In genomic region chr7:36019966-36020365, GRCh38 we compare ENCODE assay signal across 24 cellular contexts.
"Had no signal": no experiment of that assay in that cellular context is flagged by ENCODE, and none has a peak within 500 bp of the region (broad histone marks: within the 10 kb centered on the region; RNA-seq: fewer than 3 reads in every experiment).

No MANE protein-coding gene starts in this region.

- H3K4me1 ChIP-seq: pancreas, right atrium auricular region, suprapubic skin had no signal

- H3K27ac ChIP-seq: dorsolateral prefrontal cortex, epithelial cell of prostate, heart left ventricle, hepatocyte, neural progenitor cell, pancreas, right atrium auricular region, skin epidermis, suprapubic skin had no signal

- H3K36me3 ChIP-seq: gastroesophageal sphincter, heart left ventricle, neural progenitor cell, pancreas, right atrium auricular region, suprapubic skin had no signal

- H3K9me3 ChIP-seq: gastroesophageal sphincter, heart left ventricle, pancreas, right atrium auricular region, suprapubic skin had no signal

- H2AFZ ChIP-seq: hepatocyte, neural progenitor cell had no signal

- ATAC-seq: esophagus mucosa, gastroesophageal sphincter, left lobe of liver, natural killer cell, pancreas had no signal

- H3K27me3 ChIP-seq: dorsolateral prefrontal cortex, gastroesophageal sphincter, heart left ventricle, hepatocyte, neural progenitor cell, pancreas, right atrium auricular region, suprapubic skin had no signal

- H3K79me2 ChIP-seq: hepatocyte had no signal

- H3K9ac ChIP-seq: neural progenitor cell had no signal

- H3K4me3 ChIP-seq: dorsolateral prefrontal cortex, gastroesophageal sphincter, heart left ventricle, hepatocyte, lung, neural progenitor cell, pancreas, right atrium auricular region, skin epidermis, suprapubic skin had no signal

- DNase-seq: caudate nucleus; cerebellar nuclear complex; dorsolateral prefrontal cortex; effector CD4-positive, alpha-beta T cell; foreskin fibroblast; heart left ventricle; natural killer cell; pancreas; stimulated activated CD4-positive, alpha-beta T cell treated with anti-CD3 and anti-CD28 coated beads, Interleukin-15, amount 100 ng/mL, for 24 hours; stimulated activated CD4-positive, alpha-beta T cell treated with anti-CD3 and anti-CD28 coated beads, Interleukin-4, amount 100 ng/mL, for 1 hour; stimulated activated CD8-positive, alpha-beta memory T cell treated with anti-CD3 and anti-CD28 coated beads, Interleukin-4, amount 100 ng/mL, for 48 hours; stimulated activated naive CD4-positive, alpha-beta T cell; stimulated activated naive CD8-positive, alpha-beta T cell treated with anti-CD3 and anti-CD28 coated beads, Interleukin-15, amount 100 ng/mL, for 72 hours; trophoblast cell had no signal

- H3K4me2 ChIP-seq: hepatocyte, neural progenitor cell had no signal
